ENCODE assay signal across 10 cellular contexts in the genomic region with DNA sequence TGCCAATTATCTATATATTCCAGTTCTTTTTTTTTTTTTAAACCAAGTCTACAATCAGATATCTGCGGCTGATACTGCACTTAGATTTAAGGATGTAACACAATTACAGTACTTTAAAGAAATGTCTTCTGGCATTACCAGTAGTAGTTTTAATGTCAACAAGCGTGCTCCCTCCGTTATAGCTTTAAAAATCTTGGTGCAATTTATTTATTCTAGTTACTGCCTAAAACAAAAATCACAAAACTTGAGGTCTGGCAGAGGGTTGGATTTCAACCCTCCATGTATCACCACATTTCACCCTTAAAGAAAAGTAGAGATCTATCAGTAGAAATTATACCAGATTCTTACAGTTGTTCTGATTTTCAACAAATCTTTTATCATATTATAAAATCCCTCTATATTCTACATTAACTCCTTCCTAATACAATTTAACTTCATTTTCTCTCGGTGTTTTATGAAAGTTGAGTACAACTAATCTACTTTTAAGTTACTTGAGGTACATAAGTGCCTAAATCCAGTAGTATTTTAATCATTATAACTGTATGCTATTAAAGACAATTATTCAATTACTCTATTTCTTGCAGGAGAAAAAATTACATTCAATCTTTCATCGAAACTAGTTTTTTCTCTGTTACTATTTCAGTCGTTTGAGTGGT. TPM values are rescaled to one million over a fixed set of nuclear protein-coding genes. Genes with fewer than 3 reads are reported as not detected.
DNase-seq lines count a peak whose midpoint lies in the region; ATAC-seq and TF ChIP-seq lines count a peak whose summit lies in the region.
"Had no signal": no experiment of that assay in that cellular context is flagged by ENCODE, and none has a peak within 500 bp of the region (broad histone marks: within the 10 kb centered on the region; RNA-seq: fewer than 3 reads in every experiment).

No MANE protein-coding gene starts in this region.

- peaks cover 34% of the 10 kb centered on the region for H3K4me1 Mint-ChIP-seq in MCF 10A (ENCODE audit: insufficient read depth, unreplicated experiment)

- no peaks in the 10 kb centered on the region for H3K27me3 Mint-ChIP-seq in MCF 10A (ENCODE audit: insufficient read depth, unreplicated experiment)

- H2AFZ ChIP-seq in SU-DHL-6 (ENCODE audit: low read depth, low read length, severe bottlenecking): no peak overlapping the region

- intact Hi-C loops in MCF 10A (cut with micrococcal nuclease): loop anchor here (5.0 to 10.0 kb wide), 2 partner anchors 119 to 206 kb away; no protein-coding TSS in a partner anchor
- intact Hi-C loops in breast epithelium (cut with DNase I; ENCODE audit: low total_unique reads): loop anchor here (10.0 kb wide), 1 partner anchor 71 kb away; no protein-coding TSS in a partner anchor

- H3K79me2 ChIP-seq in SU-DHL-6 (ENCODE audit: insufficient read depth, low read length): peaks cover 25% of the 10 kb centered on the region

- TF ChIP-seq EP300 in tibial nerve (IDR thresholded peaks at IDR 0.05): no peak

- H3K4me3 ChIP-seq in breast epithelium: no peak overlapping the region
- peak overlapping the region; percentile 16 for H3K4me3 ChIP-seq in SU-DHL-6 (ENCODE audit: insufficient read depth, low read length, poor library complexity, severe bottlenecking)
- H3K4me3 ChIP-seq in tibial nerve: no peak overlapping the region
- no peak overlapping the region for H3K4me3 ChIP-seq in effector memory CD4-positive, alpha-beta T cell (ENCODE audit: insufficient read depth, low read depth, low read length, poor library complexity, severe bottlenecking)

- no peak overlapping the region for H3K9ac ChIP-seq in SU-DHL-6 (ENCODE audit: low read length)

- TF ChIP-seq CTCF in MCF 10A (IDR thresholded peaks at IDR 0.05; ENCODE audit: unreplicated experiment) (no peak), breast epithelium (IDR thresholded peaks at IDR 0.05) (no peak), SU-DHL-6 (IDR thresholded peaks at IDR 0.05; ENCODE audit: insufficient read depth, low read length, poor library complexity, severe bottlenecking) (no peak), tibial nerve (IDR thresholded peaks at IDR 0.05) (no peak)

- no peaks in the 10 kb centered on the region for H3K9me3 ChIP-seq in breast epithelium
- no peaks in the 10 kb centered on the region for H3K9me3 ChIP-seq in SU-DHL-6 (ENCODE audit: insufficient read depth, low read length)
- H3K9me3 ChIP-seq in tibial nerve: no peaks in the 10 kb centered on the region
- H3K9me3 ChIP-seq in effector memory CD4-positive, alpha-beta T cell (ENCODE audit: control insufficient read depth, low read length): no peaks in the 10 kb centered on the region
- H3K9me3 ChIP-seq: ovary had no signal

- CTCF ChIA-PET in MCF 10A (lab: Yijun Ruan, JAX): interaction anchor here (0.6 to 1.1 kb wide), 4 partner anchors 61 to 529 kb away, joined by 3 to 4 read pairs (median 4); no protein-coding TSS in a partner anchor

- 79 to 84% methylated on average over 6 of the region's 6 CpGs for WGBS in tibial nerve, 2 donors

- peaks cover 19% of the 10 kb centered on the region; the same call in 1 of the 2 replicates for H3F3A ChIP-seq in SU-DHL-6 (ENCODE audit: insufficient read depth)

- H3K36me3 ChIP-seq in breast epithelium: no peaks in the 10 kb centered on the region
- H3K36me3 ChIP-seq in SU-DHL-6 (ENCODE audit: low read length): 0 out of 2 replicates have a peak, but pooled peaks cover 5% of the 10 kb centered on the region
- H3K36me3 ChIP-seq in tibial nerve: no peaks in the 10 kb centered on the region
- H3K36me3 ChIP-seq in effector memory CD4-positive, alpha-beta T cell (ENCODE audit: control insufficient read depth, insufficient read depth, low read length): no peaks in the 10 kb centered on the region
- H3K36me3 ChIP-seq: ovary had no signal

- H3K4me2 ChIP-seq in SU-DHL-6 (ENCODE audit: low read depth, low read length, poor library complexity, severe bottlenecking): peak overlapping the region; percentile 79

- H3K36me3 Mint-ChIP-seq in MCF 10A (ENCODE audit: insufficient read depth, unreplicated experiment): peaks cover 6% of the 10 kb centered on the region

- H3K9me3 Mint-ChIP-seq in MCF 10A (ENCODE audit: unreplicated experiment): no peaks in the 10 kb centered on the region

- no TSS peak for BruUV-seq in MCF 10A (replicated peaks; lab: Mats Ljungman, UMichigan)

- DNase-seq in MCF 10A (ENCODE audit: unreplicated experiment) (no peak), breast epithelium (ENCODE audit: low spot score in 2 of 2) (no peak), tibial nerve (ENCODE audit: low spot score in 2 of 2) (no peak), NCI-H1694 (lab: John Stamatoyannopoulos, UW) (no peak)
- DNase-seq in effector memory CD4-positive, alpha-beta T cell: no peak
- DNase-seq: ovary had no signal

- TF ChIP-seq POLR2A in breast epithelium (IDR thresholded peaks at IDR 0.05) (no peak), tibial nerve (IDR thresholded peaks at IDR 0.05) (no peak)

- H3K27me3 ChIP-seq in breast epithelium (no peaks in the 10 kb centered on the region), SU-DHL-6 (ENCODE audit: low read length) (no peaks in the 10 kb centered on the region), layer of hippocampus (ENCODE audit: control insufficient read depth, insufficient read depth, low read length) (no peaks in the 10 kb centered on the region), tibial nerve (no peaks in the 10 kb centered on the region)
- H3K27me3 ChIP-seq in effector memory CD4-positive, alpha-beta T cell (replicated peaks; ENCODE audit: control insufficient read depth, insufficient read depth, low read length, poor library complexity, severe bottlenecking): peaks cover 21% of the 10 kb centered on the region
- H3K27me3 ChIP-seq: ovary had no signal

- H3K4me3 Mint-ChIP-seq in MCF 10A (ENCODE audit: unreplicated experiment): peak overlapping the region; percentile 57

- no peak for ATAC-seq in GM21390 (IDR thresholded peaks at IDR 0.05; ENCODE audit: unreplicated experiment)

- H3K9me2 ChIP-seq in SU-DHL-6 (replicated peaks; ENCODE audit: insufficient read depth, low read length): no peaks in the 10 kb centered on the region

- no peak overlapping the region for H3K27ac ChIP-seq in breast epithelium
- H3K27ac ChIP-seq in SU-DHL-6 (ENCODE audit: low read depth, low read length): peak overlapping the region; percentile 38; the same call in 1 of the 2 replicates
- H3K27ac ChIP-seq in layer of hippocampus (ENCODE audit: low read depth, low read length): peak overlapping the region; percentile 68
- peak overlapping the region; percentile 32 to 97 (median 64) for H3K27ac ChIP-seq in tibial nerve
- no peak overlapping the region for H3K27ac ChIP-seq in effector memory CD4-positive, alpha-beta T cell (ENCODE audit: insufficient read depth, low read length, poor library complexity, severe bottlenecking)
- H3K27ac ChIP-seq: RWPE1 had no signal

- POLR2A ChIA-PET in MCF 10A (lab: Yijun Ruan, JAX): interaction anchor here (0.6 to 6.6 kb wide), 10 partner anchors 14 to 229 kb away, joined by 3 to 106 read pairs (median 4); no protein-coding TSS in a partner anchor

- H3K27ac Mint-ChIP-seq in MCF 10A (ENCODE audit: low read depth, unreplicated experiment): peak overlapping the region; percentile 50

- H4K20me1 ChIP-seq in SU-DHL-6 (ENCODE audit: low read depth, low read length): peaks cover 21% of the 10 kb centered on the region

- H3K4me1 ChIP-seq in breast epithelium: peaks cover 0 to 9% of the 10 kb centered on the region in 2 donors
- H3K4me1 ChIP-seq in tibial nerve: peaks cover 0 to 47% (median 17%) of the 10 kb centered on the region in 4 donors
- H3K4me1 ChIP-seq in effector memory CD4-positive, alpha-beta T cell (ENCODE audit: control insufficient read depth, insufficient read depth, low read length, poor library complexity, severe bottlenecking): peaks cover 2% of the 10 kb centered on the region

RNA-seq across cellular contexts. Expression of a gene that starts 2.0 kb away (rescaled TPM):
- 24.8 and 25.7 TPM in 2 replicates for total RNA-seq in MCF 10A (2022)
- total RNA-seq in breast epithelium: 10 to 100 TPM; 39.0 to 79.2 (median 58.7) TPM
- 10 to 100 TPM; 33.9 to 59.0 (median 44.3) TPM for total RNA-seq in tibial nerve

Comparison
In these comparisons a context has a peak if more than half of its experiments do, and no peak if none do; other contexts are left out.
1. H3K27ac ChIP-seq: peak in SU-DHL-6 (single experiment), layer of hippocampus (single experiment) and tibial nerve (4 of 4); none in breast epithelium (0 of 2) and effector memory CD4-positive, alpha-beta T cell (single experiment).